1 cellular context compared by ENCODE assay signal in genomic region chr22:32512267-32512982, GRCh38.
TF ChIP-seq lines count a peak whose summit lies in the region.

No MANE protein-coding gene starts in this region.

TF ChIP-seq in HepG2, 621 proteins besides CTCF, POLR2A, EP300 and RAD21 (continued from another document and continues in another):
- TF ChIP-seq ELF4 (CRISPR knock-in tag; IDR thresholded peaks at IDR 0.05; ENCODE audit: borderline replicate concordance): no peak
- TF ChIP-seq MAF1 (CRISPR knock-in tag; IDR thresholded peaks at IDR 0.05; ENCODE audit: borderline replicate concordance): no peak
- no peak for TF ChIP-seq ZNF101 (CRISPR knock-in tag; IDR thresholded peaks at IDR 0.05; ENCODE audit: borderline replicate concordance, low read depth)
- TF ChIP-seq MIER2 (CRISPR knock-in tag; IDR thresholded peaks at IDR 0.05): no peak
- no peak for TF ChIP-seq RNF2 (conservative IDR thresholded peaks at IDR 0.05; ENCODE audit: low read depth)
- TF ChIP-seq BCL6 (CRISPR knock-in tag; IDR thresholded peaks at IDR 0.05): peak; percentile 93
- no peak for TF ChIP-seq ATF3 (CRISPR knock-in tag; IDR thresholded peaks at IDR 0.05)
- TF ChIP-seq HMGXB3 (CRISPR knock-in tag; IDR thresholded peaks at IDR 0.05; ENCODE audit: borderline replicate concordance): no peak
- no peak for TF ChIP-seq MXD1 (CRISPR knock-in tag; IDR thresholded peaks at IDR 0.05)
- no peak for TF ChIP-seq ZNF12 (CRISPR knock-in tag; IDR thresholded peaks at IDR 0.05)
- TF ChIP-seq ZNF576 (CRISPR knock-in tag; IDR thresholded peaks at IDR 0.05): no peak
- TF ChIP-seq KDM1A (CRISPR knock-in tag; IDR thresholded peaks at IDR 0.05): no peak
- TF ChIP-seq YEATS4 (CRISPR knock-in tag; IDR thresholded peaks at IDR 0.05; ENCODE audit: borderline replicate concordance): peak; percentile 62
- TF ChIP-seq ARNT (IDR thresholded peaks at IDR 0.05): no peak
- no peak for TF ChIP-seq SIN3B (IDR thresholded peaks at IDR 0.05; ENCODE audit: low read length)
- no peak for TF ChIP-seq KIAA2018 (CRISPR knock-in tag; IDR thresholded peaks at IDR 0.05; ENCODE audit: borderline replicate concordance)
- TF ChIP-seq HMG20A (CRISPR knock-in tag; IDR thresholded peaks at IDR 0.05; ENCODE audit: borderline replicate concordance): peak; percentile 73
- TF ChIP-seq ARID3A (IDR thresholded peaks at IDR 0.05; ENCODE audit: low read depth, low read length): peak; percentile 78
- no peak for TF ChIP-seq MTF1 (CRISPR knock-in tag; IDR thresholded peaks at IDR 0.05)
- TF ChIP-seq ZNF790 (CRISPR knock-in tag; IDR thresholded peaks at IDR 0.05; ENCODE audit: borderline replicate concordance): peak; percentile 59; the same call in 1 of the 2 replicates
- no peak for TF ChIP-seq FOXM1 (CRISPR knock-in tag; IDR thresholded peaks at IDR 0.05)
- peak; percentile 78 for TF ChIP-seq NR2F2 (IDR thresholded peaks at IDR 0.05; ENCODE audit: borderline replicate concordance, low read depth)
- TF ChIP-seq MXI1 (IDR thresholded peaks at IDR 0.05; ENCODE audit: borderline replicate concordance, low read depth, low read length): no peak
- TF ChIP-seq ZNF574 (CRISPR knock-in tag; IDR thresholded peaks at IDR 0.05): peak; percentile 36; the same call in 1 of the 2 replicates
- no peak for TF ChIP-seq GABPA (IDR thresholded peaks at IDR 0.05; ENCODE audit: low read depth, low read length)
- 0 out of 2 replicates have a peak, but pooled peaks have one; percentile 17 for TF ChIP-seq GABPA (CRISPR knock-in tag; IDR thresholded peaks at IDR 0.05; ENCODE audit: low read depth)
- TF ChIP-seq ZNF318 (CRISPR knock-in tag; IDR thresholded peaks at IDR 0.05): no peak
